8 cellular contexts compared by ENCODE assay signal in genomic region chr11:46277313-46277622, GRCh38. TPM values are rescaled to one million over a fixed set of nuclear protein-coding genes. Genes with fewer than 3 reads are reported as not detected.
DNase-seq lines count a peak whose midpoint lies in the region; ATAC-seq, FAIRE-seq and TF ChIP-seq lines count a peak whose summit lies in the region.

No MANE protein-coding gene starts in this region.

- no peak overlapping the region for H2BK5ac ChIP-seq in H9 (ENCODE audit: insufficient read length, low read length)

- no peaks in the 10 kb centered on the region for H4K20me1 ChIP-seq in H9 (ENCODE audit: control insufficient read depth, insufficient read depth, insufficient read length)

- no peaks in the 10 kb centered on the region for H3K36me3 ChIP-seq in left lung

- no peak overlapping the region for H3K27ac Mint-ChIP-seq in H9
- H3K27ac Mint-ChIP-seq in activated naive CD8-positive, alpha-beta T cell treated with anti-CD3 and anti-CD28 coated beads for 36 hours: no peak overlapping the region

- no peak overlapping the region for H3K23ac ChIP-seq in H9 (ENCODE audit: insufficient read length, low read depth, low read length)

- no peaks in the 10 kb centered on the region for H3K79me2 ChIP-seq in H9 (ENCODE audit: insufficient read depth, low read length)

- H4K5ac ChIP-seq in H9 (ENCODE audit: insufficient read length, low read depth, low read length): no peak overlapping the region

- TF ChIP-seq POLR2A in A549 (IDR thresholded peaks at IDR 0.05; ENCODE audit: low read length): no peak

- H2BK15ac ChIP-seq in H9 (ENCODE audit: low read depth, low read length): no peak overlapping the region

- intact Hi-C loops in left lung (cut with DNase I): no loop called here

- H4K91ac ChIP-seq in H9 (ENCODE audit: insufficient read length, low read depth, low read length): no peak overlapping the region

- H3K14ac ChIP-seq in H9 (ENCODE audit: insufficient read depth, low read length): no peak overlapping the region

- H3K9me3 Mint-ChIP-seq in H9: no peaks in the 10 kb centered on the region
- H3K9me3 Mint-ChIP-seq in activated naive CD8-positive, alpha-beta T cell treated with anti-CD3 and anti-CD28 coated beads for 36 hours: no peaks in the 10 kb centered on the region

- no peak overlapping the region for H4K8ac ChIP-seq in H9 (replicated peaks; ENCODE audit: insufficient read length, low read depth, low read length)

- H3K27ac ChIP-seq in A549 (peak overlapping the region; percentile 38 to 79; a peak in 5 of 6 replicates), H9 (ENCODE audit: insufficient read length, low read depth, low read length) (no peak overlapping the region), left lung (peak overlapping the region in 1 of 2 donors; percentile 83)

- no peak overlapping the region for H2BK20ac ChIP-seq in H9 (ENCODE audit: low read depth, low read length, poor library complexity, severe bottlenecking)

- FAIRE-seq in A549 (lab: Jason Lieb, UNC): no peak

- no peak for TF ChIP-seq RAD21 in A549 (conservative IDR thresholded peaks at IDR 0.05 in 1 of 2, IDR thresholded peaks at IDR 0.05 in 1 of 2)

- peak overlapping the region; percentile 66 for H2AFZ ChIP-seq in H9 (ENCODE audit: low read length)

- TF ChIP-seq EP300 in A549 (IDR thresholded peaks at IDR 0.05): no peak

- H2AK5ac ChIP-seq in H9 (ENCODE audit: insufficient read length, low read length): no peak overlapping the region

- no peak overlapping the region for H3K56ac ChIP-seq in H9 (ENCODE audit: insufficient read length, low read depth, low read length)

- H3K27me3 Mint-ChIP-seq in H9 (ENCODE audit: low read depth): peaks cover 11% of the 10 kb centered on the region
- H3K27me3 Mint-ChIP-seq in activated naive CD8-positive, alpha-beta T cell treated with anti-CD3 and anti-CD28 coated beads for 36 hours: peaks cover 36% of the 10 kb centered on the region

- H3K9me3 ChIP-seq in A549 (no peaks in the 10 kb centered on the region), H9 (ENCODE audit: control insufficient read depth, low read depth, low read length) (no peaks in the 10 kb centered on the region), left lung (no peaks in the 10 kb centered on the region)

- no peaks in the 10 kb centered on the region for H3K79me1 ChIP-seq in H9 (ENCODE audit: insufficient read depth, low read depth, low read length, poor library complexity, severe bottlenecking)

- H3K23me2 ChIP-seq in H9 (ENCODE audit: insufficient read length, low read depth, low read length, poor library complexity, severe bottlenecking): peaks cover 6% of the 10 kb centered on the region

- ATAC-seq in A549: no peak
- peak; percentile 32 for ATAC-seq in left lung
- ATAC-seq in HG02759 (IDR thresholded peaks at IDR 0.05; ENCODE audit: unreplicated experiment): no peak

- H2BK12ac ChIP-seq in H9 (ENCODE audit: insufficient read length, low read depth, low read length): no peak overlapping the region

- H3K27me3 ChIP-seq in H9 (ENCODE audit: insufficient read depth, low read length) (no peaks in the 10 kb centered on the region), left lung (peaks cover 0 to 69% of the 10 kb centered on the region in 2 donors)

- CTCF ChIA-PET in A549 (lab: Yijun Ruan, JAX): interaction anchor here (1.0 to 5.9 kb wide), 17 partner anchors 7 to 312 kb away, joined by 3 to 64 read pairs (median 6); no protein-coding TSS in a partner anchor

- DNase-seq in A549 (ENCODE audit: low read depth in 1 of 2, low spot score in 1 of 2): no peak
- DNase-seq in H9: no peak
- DNase-seq in astrocyte of the hippocampus (ENCODE audit: low read depth, low spot score): peak; percentile 81
- no peak for DNase-seq in left lung
- DNase-seq in GF-D8 (lab: John Stamatoyannopoulos, UW): no peak
- DNase-seq in activated naive CD8-positive, alpha-beta T cell treated with anti-CD3 and anti-CD28 coated beads for 36 hours: no peak
- DNase-seq in activated CD4-positive, CD25-positive, alpha-beta regulatory T cell (lab: John Stamatoyannopoulos, UW): no peak

- POLR2A ChIA-PET in A549 (lab: Yijun Ruan, JAX): interaction anchor here (1.6 to 3.5 kb wide), 2 partner anchors 15 to 34 kb away, joined by 3 to 15 read pairs; no protein-coding TSS in a partner anchor

- peak overlapping the region; percentile 99 for H3K4me2 ChIP-seq in A549
- peak overlapping the region; percentile 90 for H3K4me2 ChIP-seq in H9 (ENCODE audit: insufficient read depth, insufficient read length, low read length)

- WGBS in A549 (ENCODE audit: missing lambda C conversion rate): 22% methylated on average over 8 of the region's 8 CpGs
- WGBS in H9 (ENCODE audit: extremely low coverage, insufficient read length, low lambda C conversion rate): no CpG with 5 or more reads among the region's 8 CpGs

- peak overlapping the region; percentile 53 for H3K4me3 ChIP-seq in A549
- H3K4me3 ChIP-seq in left lung: peak overlapping the region; percentile 59 to 64

- no peak overlapping the region for H3T11ph ChIP-seq in H9 (ENCODE audit: low read length)

- no peak overlapping the region for H3K4ac ChIP-seq in H9 (ENCODE audit: low read depth, low read length)

- no peaks in the 10 kb centered on the region; a peak in 1 of 7 replicates for H3K36me3 Mint-ChIP-seq in H9 (ENCODE audit: insufficient read depth in 1 of 3, low read depth in 3 of 3)
- H3K36me3 Mint-ChIP-seq in activated naive CD8-positive, alpha-beta T cell treated with anti-CD3 and anti-CD28 coated beads for 36 hours: no peaks in the 10 kb centered on the region

- no peak for TF ChIP-seq CTCF in A549 (IDR thresholded peaks at IDR 0.05)
- no peak for TF ChIP-seq CTCF in H9 (conservative IDR thresholded peaks at IDR 0.05)
- TF ChIP-seq CTCF in left lung (IDR thresholded peaks at IDR 0.05): no peak

- no peak overlapping the region for H3K9ac ChIP-seq in H9 (ENCODE audit: extremely low read depth, insufficient read length, low read length)

- H3K4me1 Mint-ChIP-seq in H9: peaks cover 45 to 66% of the 10 kb centered on the region in 2 experiments
- peaks cover 2% of the 10 kb centered on the region for H3K4me1 Mint-ChIP-seq in activated naive CD8-positive, alpha-beta T cell treated with anti-CD3 and anti-CD28 coated beads for 36 hours

- H3K4me3 Mint-ChIP-seq in H9: peak overlapping the region; percentile 69 to 91
- no peak overlapping the region for H3K4me3 Mint-ChIP-seq in activated naive CD8-positive, alpha-beta T cell treated with anti-CD3 and anti-CD28 coated beads for 36 hours

- H3K4me1 ChIP-seq in A549 (peaks cover 56% of the 10 kb centered on the region), H9 (ENCODE audit: insufficient read depth, low read length) (peaks cover 13% of the 10 kb centered on the region; the same call in 1 of the 2 replicates), left lung (peaks cover 37 to 54% of the 10 kb centered on the region in 2 donors)

- H2BK120ac ChIP-seq in H9 (ENCODE audit: low read depth, low read length, poor library complexity, severe bottlenecking): no peak overlapping the region

- no peak overlapping the region for H3K18ac ChIP-seq in H9 (ENCODE audit: insufficient read length, low read depth, low read length)

TF ChIP-seq in A549, 52 proteins besides CTCF, POLR2A, EP300 and RAD21:
- TF ChIP-seq HMGXB4 (CRISPR knock-in tag; IDR thresholded peaks at IDR 0.05; ENCODE audit: borderline replicate concordance): no peak
- TF ChIP-seq HOXB5 (CRISPR knock-in tag; IDR thresholded peaks at IDR 0.05): no peak
- TF ChIP-seq HOXB13 (CRISPR knock-in tag; IDR thresholded peaks at IDR 0.05; ENCODE audit: low read depth): no peak
- TF ChIP-seq RCOR1 (IDR thresholded peaks at IDR 0.05; ENCODE audit: low read depth, low read length): no peak
- no peak for TF ChIP-seq RNF2 (IDR thresholded peaks at IDR 0.05; ENCODE audit: borderline replicate concordance, low read depth)
- TF ChIP-seq, protein P1, sequence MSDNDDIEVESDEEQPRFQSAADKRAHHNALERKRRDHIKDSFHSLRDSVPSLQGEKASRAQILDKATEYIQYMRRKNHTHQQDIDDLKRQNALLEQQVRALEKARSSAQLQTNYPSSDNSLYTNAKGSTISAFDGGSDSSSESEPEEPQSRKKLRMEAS (IDR thresholded peaks at IDR 0.05): no peak
- TF ChIP-seq, protein P2, sequence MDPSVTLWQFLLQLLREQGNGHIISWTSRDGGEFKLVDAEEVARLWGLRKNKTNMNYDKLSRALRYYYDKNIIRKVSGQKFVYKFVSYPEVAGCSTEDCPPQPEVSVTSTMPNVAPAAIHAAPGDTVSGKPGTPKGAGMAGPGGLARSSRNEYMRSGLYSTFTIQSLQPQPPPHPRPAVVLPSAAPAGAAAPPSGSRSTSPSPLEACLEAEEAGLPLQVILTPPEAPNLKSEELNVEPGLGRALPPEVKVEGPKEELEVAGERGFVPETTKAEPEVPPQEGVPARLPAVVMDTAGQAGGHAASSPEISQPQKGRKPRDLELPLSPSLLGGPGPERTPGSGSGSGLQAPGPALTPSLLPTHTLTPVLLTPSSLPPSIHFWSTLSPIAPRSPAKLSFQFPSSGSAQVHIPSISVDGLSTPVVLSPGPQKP (IDR thresholded peaks at IDR 0.05; ENCODE audit: low read depth, low read length): no peak
- TF ChIP-seq EHF (CRISPR knock-in tag; IDR thresholded peaks at IDR 0.05): no peak
- TF ChIP-seq CBX2 (IDR thresholded peaks at IDR 0.05; ENCODE audit: borderline replicate concordance, low read depth): no peak

RNA-seq across cellular contexts. Expression of gene CREB3L1, which starts 0.2 kb away (rescaled TPM):
- polyA plus RNA-seq in A549 (2011; rRNA removed) (0.48 and 0.61 TPM in 2 replicates), A549 (2017; fragmentation: RNase III; extraction: RNeasy Plus Mini Kit Qiagen cat#74134 plus additional on column Dnase treatment) (2.1 to 2.7 TPM (median 2.3 TPM) in 3 replicates)
- 0.24 and 0.45 TPM in 2 replicates for polyA plus RNA-seq in A549 (2012; cell fraction: cytosol; rRNA removed)
- polyA plus RNA-seq in A549 (2012; cell fraction: nucleus; rRNA removed): 0.56 and 0.86 TPM in 2 replicates
- 1.3 and 1.7 TPM in 2 replicates for polyA minus RNA-seq in A549 (2011; rRNA and poly(A)+ RNA removed)
- total RNA-seq in H9 (2021) (2.6 and 3.3 TPM in 2 replicates), left lung (10 to 100 TPM; 40.5 to 59.3 TPM)
- total RNA-seq in activated naive CD8-positive, alpha-beta T cell treated with anti-CD3 and anti-CD28 coated beads for 36 hours: under 1 TPM in 1 of 2 experiments, not detected in 1; 0.12 TPM
